10 cellular contexts compared by ENCODE assay signal in the genomic region with DNA sequence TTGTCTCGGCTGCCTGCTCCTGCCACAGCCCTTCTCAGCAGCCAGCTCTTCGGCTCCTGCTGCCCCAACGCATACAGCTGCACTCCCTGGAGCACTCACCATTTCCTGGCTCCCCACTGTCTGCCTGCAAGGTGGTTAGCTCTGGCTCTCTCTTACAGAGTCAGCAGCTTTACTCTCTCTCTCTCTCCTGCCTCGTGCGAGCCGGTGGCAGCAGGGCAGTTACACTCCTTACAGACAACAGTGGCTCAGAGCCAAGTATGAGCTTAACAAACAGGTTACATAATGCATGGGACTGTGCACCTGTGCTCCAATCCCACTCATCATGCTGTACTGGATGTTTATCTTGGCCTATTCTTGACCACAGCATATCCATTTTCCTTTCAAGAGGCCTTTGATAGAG. TPM values are rescaled to one million over a fixed set of nuclear protein-coding genes. Genes with fewer than 3 reads are reported as not detected.
DNase-seq lines count a peak whose midpoint lies in the region; ATAC-seq and TF ChIP-seq lines count a peak whose summit lies in the region.
"Had no signal": no experiment of that assay in that cellular context is flagged by ENCODE, and none has a peak within 500 bp of the region (broad histone marks: within the 10 kb centered on the region; RNA-seq: fewer than 3 reads in every experiment).

No MANE protein-coding gene starts in this region.

- H3K27me3 ChIP-seq in transverse colon, result no peaks in the 10 kb centered on the region

- no peaks in the 10 kb centered on the region for H3K4me1 ChIP-seq in transverse colon

- no peak overlapping the region for H3K4me3 ChIP-seq in transverse colon

- intact Hi-C loops in transverse colon (cut with DNase I; ENCODE audit: low total_unique reads), result no loop called here

- TF ChIP-seq POLR2A in transverse colon (IDR thresholded peaks at IDR 0.05), result no peak

- DNase-seq in LHCN-M2 (ENCODE audit: low read depth) (peak; percentile 79), NCI-H345 treated with DMSO at 0.1 percent for 48 hours (lab: John Stamatoyannopoulos, UW; ENCODE audit: unreplicated experiment) (peak; percentile 98), dermis blood vessel endothelial cell (peak; percentile 73), transverse colon (peak; percentile 7), middle frontal gyrus (ENCODE audit: extremely low spot score, low spot score) (no peak), epidermal melanocyte (ENCODE audit: insufficient read length, low spot score) (no peak)
- DNase-seq: activated naive CD8-positive, alpha-beta T cell treated with anti-CD3 and anti-CD28 coated beads, Interleukin-2, amount 10 ng/mL, durations not matched to agents 7 days and 5 days had no signal

- H3K9me3 ChIP-seq in transverse colon, result no peaks in the 10 kb centered on the region

- WGBS in transverse colon (ENCODE audit: low coverage in 1 of 2), 2 donors, result 67 to 80% methylated on average over 4 to 6 of the region's 6 CpGs

- no peaks in the 10 kb centered on the region for H3K36me3 ChIP-seq in transverse colon

- ATAC-seq in GM18909 (IDR thresholded peaks at IDR 0.05; ENCODE audit: poor library complexity, unreplicated experiment), result no peak
- no peak for ATAC-seq in GM19455 (IDR thresholded peaks at IDR 0.05; ENCODE audit: unreplicated experiment)
- ATAC-seq: activated CD4-positive, CD25-positive, alpha-beta regulatory T cell treated with anti-CD3 and anti-CD28 coated beads, Interleukin-2, amount 50 U/mL, for 24 hours had no signal

- TF ChIP-seq EP300 in transverse colon (IDR thresholded peaks at IDR 0.05; ENCODE audit: low read depth), result no peak

- TF ChIP-seq CTCF in transverse colon (IDR thresholded peaks at IDR 0.05), result no peak

- in situ Hi-C loops in transverse colon (cut with MboI; ENCODE audit: low pct_ligation_motif_present in 1 of 4, low pct_unique_long_range_greater_than_20kb in 1 of 4, low sequenced_read_pairs in 3 of 4), result no loop called here

- H3K27ac ChIP-seq in transverse colon, result no peak overlapping the region

RNA-seq across cellular contexts. Expression of a gene that starts 47.4 kb away (rescaled TPM):
- total RNA-seq in LHCN-M2 (2014; rRNA removed), result 82.2 and 90.4 TPM in 2 replicates
- 22.5 TPM for polyA plus RNA-seq in LHCN-M2 (2012)
- 132 and 177 TPM in 2 replicates for total RNA-seq in dermis blood vessel endothelial cell
- 10 to 100 TPM; 27.4 to 37.9 (median 35.5) TPM for total RNA-seq in transverse colon

Comparison
In these comparisons a context has a peak if more than half of its experiments do, and no peak if none do; other contexts are left out.
1. DNase-seq: peak in LHCN-M2 (single experiment), NCI-H345 treated with DMSO at 0.1 percent for 48 hours (single experiment), dermis blood vessel endothelial cell (single experiment) and transverse colon (single experiment); none in middle frontal gyrus (single experiment) and epidermal melanocyte (single experiment).